In the genomic region with DNA sequence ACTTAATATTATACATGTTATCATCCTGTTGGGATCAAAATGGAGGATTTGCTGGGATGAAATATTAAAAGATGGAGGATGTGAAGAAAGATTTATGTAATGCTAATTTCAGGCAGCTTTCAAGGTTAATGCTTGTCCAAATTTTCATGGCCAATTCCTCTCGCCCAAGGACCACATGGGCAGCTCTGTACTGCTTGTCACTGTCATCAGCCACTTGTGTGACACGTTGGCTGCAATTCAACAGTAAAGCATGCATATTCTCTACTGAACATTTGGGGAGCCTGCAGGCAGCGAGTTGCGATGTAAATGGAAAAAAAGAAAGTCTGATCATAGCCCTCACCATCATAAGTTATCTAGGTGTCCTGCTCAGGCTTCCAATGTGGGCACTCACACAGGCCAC, we compare ENCODE assay signal across 13 cellular contexts.
DNase-seq lines count a peak whose midpoint lies in the region; ATAC-seq and TF ChIP-seq lines count a peak whose summit lies in the region.
"Had no signal": no experiment of that assay in that cellular context is flagged by ENCODE, and none has a peak within 500 bp of the region (broad histone marks: within the 10 kb centered on the region; RNA-seq: fewer than 3 reads in every experiment).

No MANE protein-coding gene starts in this region.

- no peaks in the 10 kb centered on the region for H4K20me1 ChIP-seq in osteoblast (ENCODE audit: insufficient read depth, low read length)

- no peak for DNase-seq in activated naive CD4-positive, alpha-beta T cell (lab: John Stamatoyannopoulos, UW)
- DNase-seq in osteoblast (ENCODE audit: insufficient read length, low spot score, missing footprints) (no peak), upper lobe of left lung (no peak), sciatic nerve (ENCODE audit: low spot score) (no peak), KBM-7 (no peak), adrenal gland (no peak)
- DNase-seq: activated CD4-positive, alpha-beta T cell treated with anti-CD3 and anti-CD28 coated beads for 36 hours; activated T-cell treated with anti-CD3 and anti-CD28 coated beads, Interleukin-2, amount 50 U/mL, for 24 hours; CD8-positive, alpha-beta memory T cell; MG63 had no signal

- peaks cover 0 to 18% (median 5%) of the 10 kb centered on the region in 3 donors for H3K4me1 ChIP-seq in gastroesophageal sphincter
- H3K4me1 ChIP-seq in osteoblast (ENCODE audit: insufficient read depth, low read length), result peaks cover 5% of the 10 kb centered on the region
- peaks cover 0 to 3% (median 0%) of the 10 kb centered on the region in 4 donors for H3K4me1 ChIP-seq in upper lobe of left lung
- H3K4me1 ChIP-seq in adrenal gland (replicated peaks in 1 of 2), result no peaks in the 10 kb centered on the region

- no peak for TF ChIP-seq POLR2A in gastroesophageal sphincter (IDR thresholded peaks at IDR 0.05)
- no peak for TF ChIP-seq POLR2A in upper lobe of left lung (IDR thresholded peaks at IDR 0.05)
- TF ChIP-seq POLR2A in adrenal gland (IDR thresholded peaks at IDR 0.05), result no peak

- H3K9me3 Mint-ChIP-seq in activated naive CD4-positive, alpha-beta T cell treated with anti-CD3 and anti-CD28 coated beads, Interleukin-2, amount 50 U/mL, for 24 hours, result peaks cover 5% of the 10 kb centered on the region
- H3K9me3 Mint-ChIP-seq: activated T-cell treated with anti-CD3 and anti-CD28 coated beads, Interleukin-2, amount 50 U/mL, for 24 hours; CD8-positive, alpha-beta memory T cell had no signal

- TF ChIP-seq EP300 in gastroesophageal sphincter (IDR thresholded peaks at IDR 0.05) (no peak), upper lobe of left lung (IDR thresholded peaks at IDR 0.05) (no peak)

- peaks cover 7% of the 10 kb centered on the region for H3K4me1 Mint-ChIP-seq in activated naive CD4-positive, alpha-beta T cell treated with anti-CD3 and anti-CD28 coated beads, Interleukin-2, amount 50 U/mL, for 24 hours

- H3K9me3 ChIP-seq in gastroesophageal sphincter (peaks cover 0 to 5% (median 0%) of the 10 kb centered on the region in 3 donors), osteoblast (ENCODE audit: low read depth, low read length) (no peaks in the 10 kb centered on the region), upper lobe of left lung (no peaks in the 10 kb centered on the region), adrenal gland (replicated peaks in 1 of 3) (no peaks in the 10 kb centered on the region)

- intact Hi-C loops in sciatic nerve (cut with DNase I) (no loop called here), adrenal gland (cut with DNase I) (no loop called here)

- H2AFZ ChIP-seq in osteoblast (ENCODE audit: low read length), result peak overlapping the region; percentile 54

- in situ Hi-C loops in KBM-7 (cut with MboI; ENCODE audit: low pct_unique_long_range_greater_than_20kb, low sequenced_read_pairs), result no loop called here

- H3K4me2 ChIP-seq in osteoblast (ENCODE audit: insufficient read depth, low read length), result peak overlapping the region; percentile 28

- H3K36me3 Mint-ChIP-seq in activated naive CD4-positive, alpha-beta T cell treated with anti-CD3 and anti-CD28 coated beads, Interleukin-2, amount 50 U/mL, for 24 hours, result no peaks in the 10 kb centered on the region
- H3K36me3 Mint-ChIP-seq: CD8-positive, alpha-beta memory T cell had no signal

- no peak for ATAC-seq in gastroesophageal sphincter
- ATAC-seq in upper lobe of left lung (ENCODE audit: low FRiP score in 2 of 2), result no peak
- ATAC-seq in sciatic nerve, result no peak
- ATAC-seq: activated CD4-positive, alpha-beta T cell treated with anti-CD3 and anti-CD28 coated beads for 36 hours had no signal

- no peak overlapping the region for H3K4me3 Mint-ChIP-seq in activated naive CD4-positive, alpha-beta T cell treated with anti-CD3 and anti-CD28 coated beads, Interleukin-2, amount 50 U/mL, for 24 hours
- H3K4me3 Mint-ChIP-seq: activated CD4-positive, alpha-beta T cell treated with anti-CD3 and anti-CD28 coated beads for 36 hours; activated T-cell treated with anti-CD3 and anti-CD28 coated beads, Interleukin-2, amount 50 U/mL, for 24 hours; CD8-positive, alpha-beta memory T cell had no signal

- TF ChIP-seq CTCF in gastroesophageal sphincter (IDR thresholded peaks at IDR 0.05) (no peak), osteoblast (IDR thresholded peaks at IDR 0.05; ENCODE audit: extremely low read depth, low read depth, low read length) (no peak), upper lobe of left lung (IDR thresholded peaks at IDR 0.05) (no peak), adrenal gland (IDR thresholded peaks at IDR 0.05) (no peak)

- H3K27me3 ChIP-seq in gastroesophageal sphincter (no peaks in the 10 kb centered on the region), osteoblast (ENCODE audit: insufficient read depth, low read length) (no peaks in the 10 kb centered on the region), upper lobe of left lung (no peaks in the 10 kb centered on the region), adrenal gland (no peaks in the 10 kb centered on the region)
- H3K27me3 ChIP-seq: MG63 had no signal

- H3K4me3 ChIP-seq in gastroesophageal sphincter, result no peak overlapping the region
- H3K4me3 ChIP-seq in osteoblast (ENCODE audit: insufficient read depth, low read length), result no peak overlapping the region
- no peak overlapping the region for H3K4me3 ChIP-seq in upper lobe of left lung
- H3K4me3 ChIP-seq in adrenal gland, result no peak overlapping the region

- 51 to 74% methylated on average over 4 of the region's 4 CpGs for WGBS in gastroesophageal sphincter (ENCODE audit: low coverage in 1 of 2), 2 donors
- 70 to 71% methylated on average over 4 of the region's 4 CpGs for WGBS in upper lobe of left lung, 2 donors
- 50 to 71% (median 60%) methylated on average over 4 of the region's 4 CpGs for WGBS in adrenal gland, 4 donors

- peak overlapping the region; percentile 33 for H3K27ac Mint-ChIP-seq in activated naive CD4-positive, alpha-beta T cell treated with anti-CD3 and anti-CD28 coated beads, Interleukin-2, amount 50 U/mL, for 24 hours
- H3K27ac Mint-ChIP-seq: activated CD4-positive, alpha-beta T cell treated with anti-CD3 and anti-CD28 coated beads for 36 hours; activated T-cell treated with anti-CD3 and anti-CD28 coated beads, Interleukin-2, amount 50 U/mL, for 24 hours; CD8-positive, alpha-beta memory T cell had no signal

- peaks cover 30% of the 10 kb centered on the region for H3K27me3 Mint-ChIP-seq in activated naive CD4-positive, alpha-beta T cell treated with anti-CD3 and anti-CD28 coated beads, Interleukin-2, amount 50 U/mL, for 24 hours

- H3K79me2 ChIP-seq in osteoblast (ENCODE audit: insufficient read depth, low read length), result no peaks in the 10 kb centered on the region

- H3K36me3 ChIP-seq in gastroesophageal sphincter (no peaks in the 10 kb centered on the region), osteoblast (ENCODE audit: insufficient read depth, low read length) (no peaks in the 10 kb centered on the region), upper lobe of left lung (no peaks in the 10 kb centered on the region), adrenal gland (replicated peaks in 1 of 2) (no peaks in the 10 kb centered on the region)
- H3K36me3 ChIP-seq: MG63 had no signal

- H3K27ac ChIP-seq in gastroesophageal sphincter (peak overlapping the region; percentile 44 to 79 (median 72)), osteoblast (ENCODE audit: low read depth, low read length) (no peak overlapping the region), upper lobe of left lung (peak overlapping the region; percentile 27 to 60 (median 52)), adrenal gland (peak overlapping the region in 2 of 5 donors; percentile 66 to 67)
- H3K27ac ChIP-seq: RWPE1 had no signal
